13 cellular contexts compared by ENCODE assay signal in the genomic region with DNA sequence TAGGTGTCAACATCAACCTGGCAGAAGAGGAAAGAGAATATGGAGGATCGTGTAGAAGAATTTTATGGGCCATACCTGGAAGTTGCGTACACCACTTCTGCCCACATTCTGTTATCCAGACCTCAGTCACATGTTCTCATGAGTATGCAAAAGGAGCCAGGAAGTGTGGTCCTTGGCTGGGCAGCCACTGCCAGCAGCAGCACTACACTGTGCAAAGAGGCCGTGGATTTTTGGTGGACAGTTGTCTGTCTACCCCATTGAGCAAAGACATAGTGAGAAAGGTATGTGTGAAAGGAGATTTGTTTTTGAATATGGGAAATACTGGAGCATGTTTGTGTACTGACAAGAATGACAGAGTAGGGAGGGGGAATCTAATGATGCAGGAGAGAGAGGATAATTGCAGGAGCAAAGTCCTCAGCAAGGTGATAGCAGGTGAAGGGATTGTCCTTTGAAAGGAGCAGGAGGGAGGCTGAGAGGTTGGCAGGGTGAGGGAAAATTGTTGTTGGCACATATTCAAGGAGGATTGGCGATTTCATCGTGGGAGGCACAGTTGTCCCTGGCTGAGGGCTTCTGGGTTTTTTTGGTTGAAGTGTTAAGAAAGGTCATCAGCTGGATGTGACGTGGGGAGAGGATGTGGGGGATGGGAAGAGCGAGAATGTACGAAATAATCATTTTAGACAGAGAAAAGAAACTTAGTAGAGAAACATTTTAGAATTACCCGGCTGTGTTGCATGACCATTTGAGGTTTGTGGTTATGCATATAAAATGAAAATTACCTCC.
DNase-seq lines count a peak whose midpoint lies in the region; ATAC-seq and TF ChIP-seq lines count a peak whose summit lies in the region.
"Had no signal": no experiment of that assay in that cellular context is flagged by ENCODE, and none has a peak within 500 bp of the region (broad histone marks: within the 10 kb centered on the region; RNA-seq: fewer than 3 reads in every experiment).

No MANE protein-coding gene starts in this region.

- no peak overlapping the region for H3K27ac ChIP-seq in foreskin keratinocyte
- H3K27ac ChIP-seq: sigmoid colon, tibial artery had no signal

- peak overlapping the region; percentile 10; the same call in 1 of the 2 replicates for H3K4me3 ChIP-seq in GM12865 (ENCODE audit: low read depth, low read length)
- H3K4me3 ChIP-seq: sigmoid colon, tibial artery had no signal

- peaks cover 14% of the 10 kb centered on the region for H3K4me1 ChIP-seq in foreskin keratinocyte
- H3K4me1 ChIP-seq: sigmoid colon, tibial artery had no signal

- TF ChIP-seq CTCF in GM12865 (IDR thresholded peaks at IDR 0.05; ENCODE audit: insufficient read depth, low read depth, low read length, missing control alignments) = no peak
- TF ChIP-seq CTCF in foreskin keratinocyte (conservative IDR thresholded peaks at IDR 0.05) = no peak

- ATAC-seq in HG02642 (IDR thresholded peaks at IDR 0.05; ENCODE audit: poor library complexity, unreplicated experiment) (peak; percentile 41), foreskin keratinocyte (no peak), GM19397 (IDR thresholded peaks at IDR 0.05; ENCODE audit: unreplicated experiment) (no peak)
- ATAC-seq: natural killer cell had no signal

- DNase-seq in GM12865 (ENCODE audit: low read depth) (peak; percentile 69), NCI-H2227 treated with DMSO at 0.1 percent for 48 hours (lab: John Stamatoyannopoulos, UW) (peak; percentile 29), glomerular visceral epithelial cell (ENCODE audit: extremely low spot score) (peak; percentile 21), hypothalamus (lab: John Stamatoyannopoulos, UW) (no peak), foreskin keratinocyte (no peak), activated gamma-delta T cell treated with Interleukin-2 at 50 U/mL for 16 hours (no peak)
- DNase-seq: erythroblast, natural killer cell, NCI-H2171 treated with DMSO at 0.1 percent for 48 hours, sigmoid colon, tibial artery had no signal

- H3K27me3 ChIP-seq in foreskin keratinocyte = no peaks in the 10 kb centered on the region
- H3K27me3 ChIP-seq: sigmoid colon had no signal

Comparison
In these comparisons a context has a peak if more than half of its experiments do, and no peak if none do; other contexts are left out.
1. DNase-seq: peak in GM12865 (single experiment), NCI-H2227 treated with DMSO at 0.1 percent for 48 hours (single experiment) and glomerular visceral epithelial cell (single experiment); none in hypothalamus (0 of 51), foreskin keratinocyte (0 of 2) and activated gamma-delta T cell treated with Interleukin-2 at 50 U/mL for 16 hours (single experiment).